8 cellular contexts compared by ENCODE assay signal in the genomic region with DNA sequence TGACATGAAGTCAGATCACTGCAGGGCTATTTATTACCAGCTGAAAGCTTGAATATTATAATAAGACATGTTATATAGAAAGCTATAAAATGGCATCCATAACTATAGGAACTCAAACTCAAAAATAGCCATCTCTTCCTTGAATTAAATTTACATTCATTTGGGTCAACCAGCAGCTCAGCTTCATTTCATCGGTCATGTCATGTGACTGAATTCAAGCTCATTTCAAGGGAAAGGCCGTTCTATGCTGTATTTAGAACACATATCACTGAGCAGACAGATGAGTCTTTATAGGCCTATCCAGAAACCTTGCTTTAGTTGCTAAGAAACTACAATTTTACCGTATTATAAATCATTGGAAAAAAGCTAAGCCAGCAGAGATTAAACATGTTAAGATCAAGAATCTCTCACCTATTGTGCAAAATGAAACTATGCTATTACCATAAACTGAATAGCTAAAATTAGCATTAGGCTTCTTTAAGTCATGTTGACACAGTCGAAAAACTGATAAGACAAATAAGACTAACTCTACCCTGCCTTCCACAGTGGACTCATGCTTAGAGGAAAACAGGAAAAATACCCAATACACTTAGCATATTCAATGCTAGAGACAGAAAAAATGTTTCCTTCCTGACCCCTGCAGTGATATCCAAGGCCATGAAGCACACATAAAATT.
DNase-seq lines count a peak whose midpoint lies in the region; ATAC-seq and TF ChIP-seq lines count a peak whose summit lies in the region.

No MANE protein-coding gene starts in this region.

- in situ Hi-C loops in GM13976 (cut with MboI; ENCODE audit: low sequenced_read_pairs, unreplicated experiment) = loop anchor here (10.0 kb wide), 1 partner anchor 64 kb away; no protein-coding TSS in a partner anchor

- peaks cover 45% of the 10 kb centered on the region for H3K4me1 Mint-ChIP-seq in central memory CD8-positive, alpha-beta T cell

- H3K36me3 ChIP-seq in HUES6 (ENCODE audit: control insufficient read depth, insufficient read depth, low read length) (no peaks in the 10 kb centered on the region), mucosa of rectum (ENCODE audit: control insufficient read depth in 2 of 2, insufficient read depth in 2 of 2, low read length in 2 of 2) (no peaks in the 10 kb centered on the region)

- no peaks in the 10 kb centered on the region for H3K27me3 ChIP-seq in HUES6 (ENCODE audit: control insufficient read depth, insufficient read depth, low read length)
- no peaks in the 10 kb centered on the region for H3K27me3 ChIP-seq in mucosa of rectum (ENCODE audit: control insufficient read depth in 2 of 2, insufficient read depth in 2 of 2, low read length in 2 of 2)

- DNase-seq in AG04449 (ENCODE audit: low read depth, low spot score) (no peak), RPMI8226 (no peak), GM13976 (ENCODE audit: low spot score) (no peak)
- DNase-seq in central memory CD8-positive, alpha-beta T cell (ENCODE audit: low spot score in 2 of 2) = no peak

- peaks cover 41% of the 10 kb centered on the region for H3K4me1 ChIP-seq in HUES6 (ENCODE audit: control insufficient read depth, insufficient read depth, low read length)
- H3K4me1 ChIP-seq in mucosa of rectum (ENCODE audit: control insufficient read depth in 2 of 2, insufficient read depth in 2 of 2, low read length in 2 of 2) = peaks cover 12 to 38% of the 10 kb centered on the region in 2 donors

- H3K27ac ChIP-seq in HUES6 (ENCODE audit: low read depth, low read length) = no peak overlapping the region
- peak overlapping the region; percentile 38 to 46 for H3K27ac ChIP-seq in mucosa of rectum (ENCODE audit: low read depth in 2 of 2, low read length in 2 of 2)

- H3K9me3 Mint-ChIP-seq in central memory CD8-positive, alpha-beta T cell = no peaks in the 10 kb centered on the region

- H3K9ac ChIP-seq in HUES6 (ENCODE audit: low read length) (no peak overlapping the region), mucosa of rectum (ENCODE audit: low read depth in 1 of 2, low read length in 2 of 2) (no peak overlapping the region)

- no peaks in the 10 kb centered on the region for H3K9me3 ChIP-seq in HUES6 (ENCODE audit: control insufficient read depth, insufficient read depth, low read depth, low read length)
- H3K9me3 ChIP-seq in mucosa of rectum (ENCODE audit: control insufficient read depth in 2 of 2, low read length in 2 of 2) = no peaks in the 10 kb centered on the region

- no peaks in the 10 kb centered on the region for H3K27me3 Mint-ChIP-seq in central memory CD8-positive, alpha-beta T cell

- H3K27ac Mint-ChIP-seq in central memory CD8-positive, alpha-beta T cell (ENCODE audit: low read depth) = no peak overlapping the region

- peak overlapping the region; percentile 92 for H3K4me3 ChIP-seq in AG04449 (ENCODE audit: low read depth, low read length)
- H3K4me3 ChIP-seq in HUES6 (ENCODE audit: low read depth, low read length) = peak overlapping the region; percentile 87
- peak overlapping the region; percentile 47 to 59 for H3K4me3 ChIP-seq in mucosa of rectum (ENCODE audit: low read length in 2 of 2)

- ATAC-seq in central memory CD8-positive, alpha-beta T cell (replicated peaks; ENCODE audit: extremely low read depth, poor library complexity, severe bottlenecking) = no peak
- no peak for ATAC-seq in GM21528 (IDR thresholded peaks at IDR 0.05; ENCODE audit: low FRiP score, unreplicated experiment)
- no peak for ATAC-seq in HG03565 (IDR thresholded peaks at IDR 0.05; ENCODE audit: unreplicated experiment)

- peak overlapping the region; percentile 84 for H3K4me3 Mint-ChIP-seq in central memory CD8-positive, alpha-beta T cell

- no peak for TF ChIP-seq CTCF in AG04449 (IDR thresholded peaks at IDR 0.05; ENCODE audit: insufficient read depth, low read length, missing control alignments)
- no peak for TF ChIP-seq CTCF in GM13976 (IDR thresholded peaks at IDR 0.05; ENCODE audit: borderline replicate concordance, control extremely low read depth, extremely low read depth, insufficient read depth, missing control alignments)

- CTCF ChIA-PET in AG04449 (lab: Yijun Ruan, JAX) = interaction anchor here (0.9 to 19.2 kb wide), 6 partner anchors 13 to 70 kb away, joined by 3 to 459 read pairs (median 9); no protein-coding TSS in a partner anchor

- POLR2A ChIA-PET in AG04449 (lab: Yijun Ruan, JAX) = interaction anchor here (0.8 to 2.8 kb wide), 4 partner anchors 14 to 394 kb away, joined by 3 to 20 read pairs (median 8); no protein-coding TSS in a partner anchor

- peaks cover 11% of the 10 kb centered on the region for H3K36me3 Mint-ChIP-seq in central memory CD8-positive, alpha-beta T cell (ENCODE audit: insufficient read depth)
